ENCODE assay signal across 22 cellular contexts in genomic region chr4:184191267-184191666, GRCh38. TPM values are rescaled to one million over a fixed set of nuclear protein-coding genes. Genes with fewer than 3 reads are reported as not detected.
"Had no signal": no experiment of that assay in that cellular context is flagged by ENCODE, and none has a peak within 500 bp of the region (broad histone marks: within the 10 kb centered on the region; RNA-seq: fewer than 3 reads in every experiment).

No MANE protein-coding gene starts in this region.

- DNase-seq: activated CD4-positive, alpha-beta T cell treated with anti-CD3 and anti-CD28 coated beads for 48 hours; activated CD4-positive, alpha-beta T cell treated with anti-CD3 and anti-CD28 coated beads, Interleukin-2, amount 50 U/mL, for 4 hours; activated CD4-positive, CD25-positive, alpha-beta regulatory T cell treated with anti-CD3 and anti-CD28 coated beads, Interleukin-2, amount 50 U/mL, for 72 hours; activated CD8-positive, alpha-beta memory T cell treated with anti-CD3 and anti-CD28 coated beads, Interleukin-2, amount 10 ng/mL, durations not matched to agents 7 days and 5 days; activated effector memory CD4-positive, alpha-beta T cell treated with Interleukin-2 at 50 U/mL for 16 hours; activated naive CD4-positive, alpha-beta T cell; activated naive CD8-positive, alpha-beta T cell treated with anti-CD3 and anti-CD28 coated beads, Interleukin-2, amount 50 U/mL, for 24 hours; activated T-cell treated with anti-CD3 and anti-CD28 coated beads, Interleukin-2, amount 50 U/mL, for 24 hours; brain microvascular endothelial cell; MV-4-11; NCI-H1105; NCI-H1436; NCI-H1694 treated with DMSO at 0.1 percent for 48 hours; NCI-H2029 treated with DMSO at 0.1 percent for 48 hours; NCI-H446; NCI-H524; PC-3; SHP77; SW 1271 had no signal

- H3K4me3 ChIP-seq: SJSA1 had no signal

- H3K27me3 ChIP-seq: brain microvascular endothelial cell, SJSA1 had no signal

- H3K27ac ChIP-seq: brain microvascular endothelial cell, KMS-11 had no signal

RNA-seq across cellular contexts. Expression of gene ENPP6, which starts 26.4 kb away (rescaled TPM):
- total RNA-seq: MCF 10A, PC-3, SJSA1 had no signal
